29 cellular contexts compared by ENCODE assay signal in the genomic region with DNA sequence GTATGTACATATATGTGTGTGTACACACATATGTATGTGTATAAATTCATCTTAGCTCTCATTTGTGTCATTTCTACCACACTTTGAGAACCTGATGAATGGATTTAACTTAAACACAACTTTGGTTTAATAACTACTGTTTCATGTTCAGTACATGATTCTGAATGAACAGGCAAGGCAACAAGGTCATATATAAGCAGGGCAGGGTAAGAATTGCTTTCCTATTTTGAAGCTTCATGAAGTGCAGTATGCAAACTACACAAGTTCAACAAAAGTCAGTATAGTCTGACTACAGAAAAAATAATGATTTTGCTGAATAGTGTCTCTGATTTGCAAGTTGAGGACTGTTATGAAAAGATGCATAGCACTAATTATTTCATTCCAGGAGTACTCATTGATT.
"Had no signal": no experiment of that assay in that cellular context is flagged by ENCODE, and none has a peak within 500 bp of the region (broad histone marks: within the 10 kb centered on the region; RNA-seq: fewer than 3 reads in every experiment).

No MANE protein-coding gene starts in this region.

- H3K4me3 Mint-ChIP-seq: immature natural killer cell; mesothelial cell of epicardium; naive B cell; natural killer cell; nephron progenitor cell; neural progenitor cell; stimulated activated memory B cell treated with anti-CD40 and anti-IgM and Interleukin-4, amounts not matched to agents 10 μg/mL and 1 μg/mL and 100 μg/mL, for 72 hours; stimulated activated naive CD8-positive, alpha-beta T cell treated with anti-CD3 and anti-CD28 coated beads, Interleukin-15, amount 100 ng/mL, for 72 hours had no signal

- H3K4me3 ChIP-seq: left ventricle myocardium inferior, lung, neural progenitor cell, right atrium auricular region, right lobe of liver, smooth muscle cell, transverse colon, upper lobe of left lung, vagina had no signal

- H3K9me3 ChIP-seq: left ventricle myocardium inferior, neutrophil, right atrium auricular region, right lobe of liver, transverse colon, upper lobe of left lung, vagina had no signal

- H3K27me3 Mint-ChIP-seq: naive B cell; progenitor cell of endocrine pancreas; stimulated activated memory B cell treated with anti-CD40 and anti-IgM and Interleukin-4, amounts not matched to agents 10 μg/mL and 1 μg/mL and 100 μg/mL, for 72 hours had no signal

- H3K36me3 Mint-ChIP-seq: mesothelial cell of epicardium; naive B cell; natural killer cell; neural progenitor cell; stimulated activated memory B cell treated with anti-CD40 and anti-IgM and Interleukin-4, amounts not matched to agents 10 μg/mL and 1 μg/mL and 100 μg/mL, for 72 hours had no signal

- ATAC-seq: natural killer cell; right lobe of liver; stimulated activated memory B cell treated with anti-CD40 and anti-IgM and Interleukin-4, amounts not matched to agents 10 μg/mL and 1 μg/mL and 100 μg/mL, for 72 hours; stimulated activated naive CD8-positive, alpha-beta T cell treated with anti-CD3 and anti-CD28 coated beads, Interleukin-15, amount 100 ng/mL, for 72 hours had no signal

- H3K9me3 Mint-ChIP-seq: mesothelial cell of epicardium; nephron progenitor cell; neural progenitor cell; stimulated activated memory B cell treated with anti-CD40 and anti-IgM and Interleukin-4, amounts not matched to agents 10 μg/mL and 1 μg/mL and 100 μg/mL, for 72 hours; stimulated activated naive CD8-positive, alpha-beta T cell treated with anti-CD3 and anti-CD28 coated beads, Interleukin-15, amount 100 ng/mL, for 72 hours had no signal

- H3K4me2 ChIP-seq: neural progenitor cell, smooth muscle cell had no signal

- H3K4me1 Mint-ChIP-seq: immature natural killer cell; mesothelial cell of epicardium; naive B cell; natural killer cell; stimulated activated memory B cell treated with anti-CD40 and anti-IgM and Interleukin-4, amounts not matched to agents 10 μg/mL and 1 μg/mL and 100 μg/mL, for 72 hours; stimulated activated naive CD8-positive, alpha-beta T cell treated with anti-CD3 and anti-CD28 coated beads, Interleukin-15, amount 100 ng/mL, for 72 hours had no signal

- H3K27ac ChIP-seq: left ventricle myocardium inferior, neural progenitor cell, neutrophil, parathyroid adenoma, right atrium auricular region, right lobe of liver, transverse colon, upper lobe of left lung, vagina had no signal

- DNase-seq: hypothalamus; immature natural killer cell; islet precursor cell; left ventricle myocardium inferior; mesendoderm; naive B cell; natural killer cell; nephron progenitor cell; occipital lobe; right lobe of liver; stimulated activated CD4-positive, alpha-beta T cell treated with anti-CD3 and anti-CD28 coated beads, Interleukin-1b, Interleukin-23, amount 100 ng/mL, for 48 hours; stimulated activated CD4-positive, alpha-beta T cell treated with anti-CD3 and anti-CD28 coated beads, Interleukin-2, amount 100 ng/mL, for 48 hours; stimulated activated CD4-positive, alpha-beta T cell treated with anti-CD3 and anti-CD28 coated beads, Interleukin-4, amount 100 ng/mL, for 4 hours; stimulated activated CD8-positive, alpha-beta memory T cell treated with anti-CD3 and anti-CD28 coated beads, Interleukin-4, amount 100 ng/mL, for 48 hours; stimulated activated naive CD4-positive, alpha-beta T cell treated with Interleukin-2 at 50 U/mL for 16 hours; stimulated activated naive CD8-positive, alpha-beta T cell treated with anti-CD3 and anti-CD28 coated beads, Interleukin-15, amount 100 ng/mL, for 72 hours; substantia nigra; transverse colon; upper lobe of left lung had no signal

- H3K27me3 ChIP-seq: neural progenitor cell, neutrophil, right atrium auricular region, right lobe of liver, transverse colon, upper lobe of left lung, vagina had no signal

- H3K4me1 ChIP-seq: left ventricle myocardium inferior, neural progenitor cell, parathyroid adenoma, right atrium auricular region, right lobe of liver, transverse colon, upper lobe of left lung, vagina had no signal

- H3K79me2 ChIP-seq: parathyroid adenoma had no signal

- H3K27ac Mint-ChIP-seq: immature natural killer cell; mesothelial cell of epicardium; naive B cell; natural killer cell; nephron progenitor cell; neural progenitor cell; progenitor cell of endocrine pancreas; stimulated activated memory B cell treated with anti-CD40 and anti-IgM and Interleukin-4, amounts not matched to agents 10 μg/mL and 1 μg/mL and 100 μg/mL, for 72 hours; stimulated activated naive CD8-positive, alpha-beta T cell treated with anti-CD3 and anti-CD28 coated beads, Interleukin-15, amount 100 ng/mL, for 72 hours had no signal

- H2AFZ ChIP-seq: neural progenitor cell, parathyroid adenoma had no signal

- H3K9ac ChIP-seq: neural progenitor cell, parathyroid adenoma had no signal

- H3K36me3 ChIP-seq: left ventricle myocardium inferior, neural progenitor cell, neutrophil, right atrium auricular region, right lobe of liver, transverse colon, upper lobe of left lung, vagina had no signal
